1 cellular context compared by ENCODE assay signal in genomic region chrX:45187731-45188130, GRCh38.
TF ChIP-seq lines count a peak whose summit lies in the region.

No MANE protein-coding gene starts in this region.

TF ChIP-seq in IMR-90, 13 proteins besides CTCF, POLR2A, EP300 and RAD21 (continued from another document):
- TF ChIP-seq RCOR1 (IDR thresholded peaks at IDR 0.05; ENCODE audit: insufficient replicate concordance, low read length) (no peak), RFX5 (IDR thresholded peaks at IDR 0.05; ENCODE audit: low read depth, low read length) (no peak), MXI1 (IDR thresholded peaks at IDR 0.05; ENCODE audit: borderline replicate concordance, low read depth, low read length) (no peak), SMC3 (IDR thresholded peaks at IDR 0.05; ENCODE audit: low read depth, low read length) (no peak), FOS (IDR thresholded peaks at IDR 0.05; ENCODE audit: low read depth, low read length) (no peak), MAZ (IDR thresholded peaks at IDR 0.05; ENCODE audit: borderline replicate concordance, low read depth, low read length) (no peak), CEBPB (IDR thresholded peaks at IDR 0.05; ENCODE audit: low read depth, low read length) (no peak)
